ENCODE assay signal across 8 cellular contexts in the genomic region with DNA sequence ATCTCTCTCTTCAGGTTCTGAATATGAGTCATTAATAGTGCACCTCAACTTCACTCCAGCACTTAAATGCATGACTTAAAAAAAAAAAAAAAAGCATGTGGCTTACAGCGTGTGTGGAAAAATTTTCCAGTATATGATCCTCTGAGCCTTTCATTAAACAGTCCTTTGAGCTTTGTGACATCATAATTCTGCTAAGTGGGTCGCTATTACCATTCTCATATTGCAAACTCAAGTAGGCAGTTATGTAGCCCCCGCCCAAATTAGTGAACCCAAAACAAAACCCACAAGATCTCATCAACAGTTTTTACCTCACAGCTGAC. TPM values are rescaled to one million over a fixed set of nuclear protein-coding genes. Genes with fewer than 3 reads are reported as not detected.
DNase-seq lines count a peak whose midpoint lies in the region; ATAC-seq and TF ChIP-seq lines count a peak whose summit lies in the region.

No MANE protein-coding gene starts in this region.

- H3K4me3 ChIP-seq in GM06990 (replicated peaks; ENCODE audit: low read depth, low read length) (peak overlapping the region; percentile 86), PC-3 (ENCODE audit: low read length) (peak overlapping the region; percentile 87), epithelial cell of proximal tubule (ENCODE audit: low read depth, low read length) (peak overlapping the region; percentile 92)

- peaks cover 18% of the 10 kb centered on the region for H3K79me2 ChIP-seq in PC-3 (ENCODE audit: low read length)

- H3K36me3 Mint-ChIP-seq in progenitor cell of endocrine pancreas (ENCODE audit: insufficient read depth), result peaks cover 14% of the 10 kb centered on the region

- no peaks in the 10 kb centered on the region for H4K20me1 ChIP-seq in PC-3 (ENCODE audit: low read length)

- H3K27me3 Mint-ChIP-seq in progenitor cell of endocrine pancreas, result no peaks in the 10 kb centered on the region

- peak overlapping the region; percentile 79 for H3K4me3 Mint-ChIP-seq in progenitor cell of endocrine pancreas (ENCODE audit: low read depth)

- intact Hi-C loops in PC-3 (cut with micrococcal nuclease), result no loop called here

- CTCF ChIA-PET in PC-3 (lab: Charles Lee), result no interaction called here

- peak overlapping the region; percentile 90 for H3K9ac ChIP-seq in PC-3 (ENCODE audit: low read length)

- H3K27ac ChIP-seq in PC-3 (ENCODE audit: low read length), result peak overlapping the region; percentile 73

- no peaks in the 10 kb centered on the region for H3K27me3 ChIP-seq in GM06990 (replicated peaks; ENCODE audit: control insufficient read depth, insufficient read depth, low read length)
- H3K27me3 ChIP-seq in PC-3 (ENCODE audit: low read length), result no peaks in the 10 kb centered on the region

- peak overlapping the region; percentile 95 for H3K27ac Mint-ChIP-seq in progenitor cell of endocrine pancreas

- TF ChIP-seq CTCF in GM06990 (IDR thresholded peaks at IDR 0.05; ENCODE audit: insufficient read depth, low read length, poor library complexity, severe bottlenecking), result no peak
- TF ChIP-seq CTCF in PC-3 (conservative IDR thresholded peaks at IDR 0.05; ENCODE audit: low read depth, low read length), result no peak
- no peak for TF ChIP-seq CTCF in epithelial cell of proximal tubule (conservative IDR thresholded peaks at IDR 0.05; ENCODE audit: low read depth, low read length)
- TF ChIP-seq CTCF in progenitor cell of endocrine pancreas (IDR thresholded peaks at IDR 0.05; ENCODE audit: unreplicated experiment), result no peak

- peaks cover 17% of the 10 kb centered on the region for H3K4me1 Mint-ChIP-seq in progenitor cell of endocrine pancreas (ENCODE audit: low read depth)

- BruUV-seq in PC-3 (replicated peaks; lab: Mats Ljungman, UMichigan), result no TSS peak

- H3F3A ChIP-seq in PC-3 (ENCODE audit: low read length, unreplicated experiment), result no peaks in the 10 kb centered on the region

- peak overlapping the region; percentile 95 for H3K4me2 ChIP-seq in PC-3 (ENCODE audit: low read length)

- ATAC-seq in PC-3 (no peak), HG02610 (IDR thresholded peaks at IDR 0.05; ENCODE audit: unreplicated experiment) (no peak), GM18909 (IDR thresholded peaks at IDR 0.05; ENCODE audit: poor library complexity, unreplicated experiment) (no peak)

- H2AFZ ChIP-seq in PC-3 (ENCODE audit: low read length), result peak overlapping the region; percentile 85

- no peaks in the 10 kb centered on the region for H3K9me2 ChIP-seq in PC-3 (replicated peaks; ENCODE audit: low read length)

- POLR2A ChIA-PET in PC-3 (lab: Charles Lee; ENCODE audit: unreplicated experiment), result no interaction called here

- H3K9me3 ChIP-seq in PC-3 (ENCODE audit: low read length), result no peaks in the 10 kb centered on the region

- DNase-seq in GM06990 (ENCODE audit: extremely low read depth, insufficient read length) (peak; percentile 6), PC-3 (no peak), epithelial cell of proximal tubule (ENCODE audit: low read depth) (no peak), progenitor cell of endocrine pancreas (ENCODE audit: low spot score, unreplicated experiment) (no peak), NAMALWA (ENCODE audit: low spot score) (no peak), NCI-H446 (lab: John Stamatoyannopoulos, UW) (no peak)

- H3K36me3 ChIP-seq in GM06990 (ENCODE audit: control insufficient read depth, insufficient read depth, low read length) (peaks cover 6% of the 10 kb centered on the region), PC-3 (ENCODE audit: low read depth, low read length) (peaks cover 9% of the 10 kb centered on the region; the same call in 1 of the 2 replicates)

- H3K9me3 Mint-ChIP-seq in progenitor cell of endocrine pancreas (ENCODE audit: low read depth), result no peaks in the 10 kb centered on the region

- H3K4me1 ChIP-seq in PC-3 (ENCODE audit: insufficient read depth, low read length), result peaks cover 17% of the 10 kb centered on the region

RNA-seq across cellular contexts. Expression of gene CMTR2, which starts 0.7 kb away (rescaled TPM):
- 14.7 and 15.3 TPM in 2 replicates for total RNA-seq in PC-3 (2014; rRNA removed)
- total RNA-seq in epithelial cell of proximal tubule, result 21.0 and 24.4 TPM in 2 replicates
- 31.4 and 31.7 TPM in 2 replicates for total RNA-seq in progenitor cell of endocrine pancreas

RNA-seq across cellular contexts. Expression of gene HYDIN, which starts 58.0 kb away (rescaled TPM):
- total RNA-seq in PC-3 (2014; rRNA removed) (0.12 and 0.69 TPM in 2 replicates), epithelial cell of proximal tubule (1.3 and 1.5 TPM in 2 replicates), progenitor cell of endocrine pancreas (21.7 and 25.7 TPM in 2 replicates)
